In the genomic region with DNA sequence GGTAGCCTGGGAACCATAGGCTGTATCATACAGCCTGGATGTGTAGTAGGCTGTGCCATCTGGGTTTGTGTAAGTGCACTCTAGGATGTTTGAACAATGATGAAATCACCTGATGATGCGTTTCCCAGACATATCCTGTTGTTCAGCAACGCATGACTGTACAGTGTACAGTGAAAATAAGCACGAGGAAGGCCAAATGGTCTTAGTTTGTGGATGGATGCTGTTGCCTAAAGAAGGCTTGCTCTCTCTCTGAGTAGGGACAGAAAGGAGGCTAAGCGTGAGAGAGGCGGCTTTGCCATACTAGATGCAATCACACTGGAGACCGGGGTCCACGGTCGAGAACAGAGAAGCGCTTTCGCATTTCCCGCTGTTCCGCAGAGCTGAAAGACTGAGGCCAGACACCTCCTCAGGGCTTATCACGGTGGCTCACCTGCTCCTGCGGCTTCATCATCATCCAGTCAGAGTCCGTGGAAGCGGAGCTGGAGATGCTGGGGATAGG, we compare ENCODE assay signal across 1 cellular context.
TF ChIP-seq lines count a peak whose summit lies in the region.

No MANE protein-coding gene starts in this region.

TF ChIP-seq in K562, 482 proteins besides CTCF, POLR2A, EP300 and RAD21 (continued from another document):
- peak in 1 of 2 experiments; percentile 30; a peak in 1 of 3 replicates for TF ChIP-seq CBX3 (IDR thresholded peaks at IDR 0.05; ENCODE audit: borderline replicate concordance in 1 of 2, low read length in 2 of 2)
- no peak for TF ChIP-seq ZNF76 (CRISPR knock-in tag; IDR thresholded peaks at IDR 0.05; ENCODE audit: borderline replicate concordance)
- peak; percentile 40; the same call in 1 of the 2 replicates for TF ChIP-seq SMARCE1 (IDR thresholded peaks at IDR 0.05)
- TF ChIP-seq CEBPG (CRISPR knock-in tag; IDR thresholded peaks at IDR 0.05) = no peak
- peak in 1 of 2 experiments; percentile 87; a peak in 2 of 4 replicates for TF ChIP-seq CEBPG (tag; conservative IDR thresholded peaks at IDR 0.05 in 1 of 2, IDR thresholded peaks at IDR 0.05 in 1 of 2)
- TF ChIP-seq FOXO4 (CRISPR knock-in tag; IDR thresholded peaks at IDR 0.05) = no peak
- TF ChIP-seq ADNP (tag; IDR thresholded peaks at IDR 0.05) = no peak
- peak; percentile 48; the same call in 1 of the 2 replicates for TF ChIP-seq SOX6 (IDR thresholded peaks at IDR 0.05)
- TF ChIP-seq CTBP1 (IDR thresholded peaks at IDR 0.05; ENCODE audit: borderline replicate concordance) = peak; percentile 60; the same call in 1 of the 2 replicates
- TF ChIP-seq BCOR (IDR thresholded peaks at IDR 0.05) = peak; percentile 12; the same call in 1 of the 2 replicates
- peak; percentile 54 for TF ChIP-seq TCF3 (CRISPR knock-in tag; IDR thresholded peaks at IDR 0.05)
